In genomic region chr11:47355283-47356128, GRCh38 we compare ENCODE assay signal across 1 cellular context.
TF ChIP-seq lines count a peak whose summit lies in the region.

No MANE protein-coding gene starts in this region.

TF ChIP-seq in HEK293, 187 proteins besides CTCF, POLR2A, EP300 and RAD21 (continued from another document and continues in another):
- TF ChIP-seq HIC1 (tag by site-specific recombination; IDR thresholded peaks at IDR 0.05) (peak; percentile 83), ZNF350 (tag by site-specific recombination; IDR thresholded peaks at IDR 0.05) (no peak), ZNF248 (tag by site-specific recombination; IDR thresholded peaks at IDR 0.05) (no peak), KLF8 (tag by site-specific recombination; IDR thresholded peaks at IDR 0.05) (peak; percentile 14), ZBTB44 (tag by site-specific recombination; IDR thresholded peaks at IDR 0.05) (no peak), ZNF341 (tag by site-specific recombination; IDR thresholded peaks at IDR 0.05; ENCODE audit: low read depth) (peak; percentile 69), ZNF692 (tag by site-specific recombination; IDR thresholded peaks at IDR 0.05) (peak; percentile 83), PATZ1 (tag by site-specific recombination; IDR thresholded peaks at IDR 0.05) (peak; percentile 50), ZNF777 (tag by site-specific recombination; IDR thresholded peaks at IDR 0.05; ENCODE audit: borderline replicate concordance) (no peak; the same call in 1 of the 2 replicates), ZEB2 (tag by site-specific recombination; IDR thresholded peaks at IDR 0.05) (peak; percentile 84), OSR2 (tag by site-specific recombination; IDR thresholded peaks at IDR 0.05) (no peak), ZNF624 (tag by site-specific recombination; IDR thresholded peaks at IDR 0.05) (no peak), SETDB1 (IDR thresholded peaks at IDR 0.05; ENCODE audit: insufficient read length, low read length) (no peak), PBX3 (CRISPR knock-in tag; IDR thresholded peaks at IDR 0.05) (peak; percentile 80), KLF9 (tag by site-specific recombination; IDR thresholded peaks at IDR 0.05; ENCODE audit: low read depth) (peak; percentile 36; the same call in 1 of the 2 replicates), ZNF148 (tag by site-specific recombination; IDR thresholded peaks at IDR 0.05; ENCODE audit: borderline replicate concordance) (no peak), ZNF302 (tag by site-specific recombination; IDR thresholded peaks at IDR 0.05; ENCODE audit: low read depth) (no peak), BCL11B (tag by site-specific recombination; IDR thresholded peaks at IDR 0.05; ENCODE audit: low read depth) (peak; percentile 78; the same call in 1 of the 2 replicates), ZNF529 (tag by site-specific recombination; IDR thresholded peaks at IDR 0.05; ENCODE audit: insufficient replicate concordance) (no peak), SP3 (tag by site-specific recombination; IDR thresholded peaks at IDR 0.05) (peak; percentile 43), ZNF423 (tag by site-specific recombination; IDR thresholded peaks at IDR 0.05) (no peak), ZNF580 (tag by site-specific recombination; IDR thresholded peaks at IDR 0.05) (no peak), ZFP41 (tag by site-specific recombination; IDR thresholded peaks at IDR 0.05; ENCODE audit: borderline replicate concordance) (no peak), ZBTB10 (tag by site-specific recombination; IDR thresholded peaks at IDR 0.05) (no peak), ZNF664 (tag by site-specific recombination; IDR thresholded peaks at IDR 0.05) (no peak), ZNF629 (tag by site-specific recombination; IDR thresholded peaks at IDR 0.05) (peak; percentile 46; the same call in 1 of the 2 replicates), ZBTB21 (tag by site-specific recombination; IDR thresholded peaks at IDR 0.05) (no peak), ZBTB26 (tag by site-specific recombination; optimal IDR thresholded peaks at IDR 0.05) (peak; percentile 47), ZNF335 (tag by site-specific recombination; conservative IDR thresholded peaks at IDR 0.05) (peak; percentile 89), ZNF645 (tag by site-specific recombination; IDR thresholded peaks at IDR 0.05) (no peak; the same call in 1 of the 2 replicates), KLF17 (tag by site-specific recombination; IDR thresholded peaks at IDR 0.05) (peak; percentile 64; the same call in 1 of the 2 replicates), MYNN (tag by site-specific recombination; IDR thresholded peaks at IDR 0.05; ENCODE audit: borderline replicate concordance) (no peak), ZNF501 (tag by site-specific recombination; IDR thresholded peaks at IDR 0.05) (peak; percentile 45; the same call in 1 of the 2 replicates), ZNF626 (tag by site-specific recombination; IDR thresholded peaks at IDR 0.05) (no peak), GLIS2 (tag by site-specific recombination; IDR thresholded peaks at IDR 0.05) (peak; percentile 75), YY1 (tag by site-specific recombination; IDR thresholded peaks at IDR 0.05) (no peak), ZBTB20 (tag by site-specific recombination; IDR thresholded peaks at IDR 0.05) (no peak; the same call in 1 of the 2 replicates), ZNF792 (tag by site-specific recombination; IDR thresholded peaks at IDR 0.05) (0 out of 2 replicates have a peak, but pooled peaks have one; percentile 5), ZNF785 (tag by site-specific recombination; IDR thresholded peaks at IDR 0.05) (no peak; the same call in 1 of the 2 replicates), ZNF2 (tag by site-specific recombination; IDR thresholded peaks at IDR 0.05) (peak; percentile 67; the same call in 1 of the 2 replicates), BCL11A (tag by site-specific recombination; IDR thresholded peaks at IDR 0.05; ENCODE audit: low read depth) (peak; percentile 67), ZNF354C (tag by site-specific recombination; IDR thresholded peaks at IDR 0.05; ENCODE audit: borderline replicate concordance, low read depth) (no peak), KLF7 (tag by site-specific recombination; IDR thresholded peaks at IDR 0.05; ENCODE audit: borderline replicate concordance) (0 out of 2 replicates have a peak, but pooled peaks have one; percentile 23), ZNF112 (tag by site-specific recombination; IDR thresholded peaks at IDR 0.05) (no peak), ZNF24 (tag by site-specific recombination; IDR thresholded peaks at IDR 0.05) (peak; percentile 59; the same call in 1 of the 2 replicates)
